In the genomic region with DNA sequence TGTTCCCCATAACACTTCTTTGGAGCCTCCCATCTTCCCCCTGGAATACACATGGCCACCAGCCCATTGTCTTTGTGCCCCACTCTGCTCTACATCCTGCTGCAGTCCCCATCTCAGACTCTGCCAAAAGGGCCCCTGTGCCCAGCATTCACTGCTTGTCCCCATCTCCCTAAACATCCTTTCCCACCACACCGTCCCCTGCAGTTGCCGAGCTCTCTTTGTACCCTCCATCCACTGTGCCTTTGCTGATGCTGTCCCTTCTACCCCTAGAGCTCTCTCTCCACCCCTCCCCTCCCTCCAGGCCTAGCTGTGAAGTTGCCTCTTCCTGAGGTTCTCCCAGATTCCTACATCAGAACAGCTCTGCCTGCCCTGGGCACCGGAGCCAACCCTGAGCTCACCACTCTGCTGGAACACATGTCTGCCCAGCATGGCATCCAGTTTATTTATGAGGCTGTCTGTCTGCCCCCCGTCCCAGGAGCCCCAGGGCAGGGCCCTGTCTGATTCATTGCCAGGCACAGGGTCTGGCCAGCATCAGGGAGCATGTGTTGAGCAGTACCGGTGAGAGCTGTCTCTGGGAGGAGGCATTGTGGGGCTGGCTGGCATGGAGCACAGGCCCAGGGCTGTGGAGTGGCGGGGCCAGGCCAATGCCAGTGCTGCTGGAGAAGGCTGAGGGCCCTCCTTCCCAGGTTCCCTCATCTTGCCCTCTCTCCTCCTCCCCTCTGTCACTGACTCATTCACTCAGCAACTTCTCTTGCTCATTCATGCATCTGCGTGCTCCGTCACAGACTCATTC, we compare ENCODE assay signal across 14 cellular contexts. TPM values are rescaled to one million over a fixed set of nuclear protein-coding genes. Genes with fewer than 3 reads are reported as not detected.
DNase-seq lines count a peak whose midpoint lies in the region; ATAC-seq and TF ChIP-seq lines count a peak whose summit lies in the region.
"Had no signal": no experiment of that assay in that cellular context is flagged by ENCODE, and none has a peak within 500 bp of the region (broad histone marks: within the 10 kb centered on the region; RNA-seq: fewer than 3 reads in every experiment).

No MANE protein-coding gene starts in this region.

- no peaks in the 10 kb centered on the region for H3K4me1 Mint-ChIP-seq in CD8-positive, alpha-beta T cell (ENCODE audit: low read depth)

- WGBS in stomach, 5 donors, result 70 to 86% (median 78%) methylated on average over 8 of the region's 8 CpGs

- H3K4me3 Mint-ChIP-seq in CD8-positive, alpha-beta T cell, result no peak overlapping the region

- no peaks in the 10 kb centered on the region for H3K9me3 ChIP-seq in thoracic aorta
- H3K9me3 ChIP-seq in CD8-positive, alpha-beta T cell (ENCODE audit: low read length), result no peaks in the 10 kb centered on the region
- H3K9me3 ChIP-seq in stomach, result no peaks in the 10 kb centered on the region
- H3K9me3 ChIP-seq: esophagus squamous epithelium had no signal

- intact Hi-C loops in CD8-positive, alpha-beta T cell (cut with DNase I, micrococcal nuclease), result no loop called here
- intact Hi-C loops in stomach (cut with DNase I; ENCODE audit: low total_unique reads), result no loop called here

- peaks cover 2% of the 10 kb centered on the region for H3K27me3 Mint-ChIP-seq in CD8-positive, alpha-beta T cell (ENCODE audit: low read depth)

- no peaks in the 10 kb centered on the region for H3K27me3 ChIP-seq in thoracic aorta (replicated peaks; ENCODE audit: insufficient read depth)
- H3K27me3 ChIP-seq in CD8-positive, alpha-beta T cell (ENCODE audit: insufficient read depth, low read length), result no peaks in the 10 kb centered on the region
- H3K27me3 ChIP-seq in stomach, result no peaks in the 10 kb centered on the region

- POLR2A ChIA-PET in CD8-positive, alpha-beta T cell (lab: Charles Lee), result no interaction called here

- TF ChIP-seq EP300 in stomach (IDR thresholded peaks at IDR 0.05), result no peak

- H3K36me3 ChIP-seq in thoracic aorta, result no peaks in the 10 kb centered on the region
- H3K36me3 ChIP-seq in CD8-positive, alpha-beta T cell (ENCODE audit: insufficient read depth, low read length), result no peaks in the 10 kb centered on the region
- H3K36me3 ChIP-seq in stomach, result no peaks in the 10 kb centered on the region
- H3K36me3 ChIP-seq: esophagus squamous epithelium had no signal

- H3K4me1 ChIP-seq in thoracic aorta (ENCODE audit: control insufficient read depth in 1 of 2, low read depth in 2 of 2) (peaks cover 0 to 22% of the 10 kb centered on the region in 2 donors), stomach (peaks cover 0 to 20% (median 6%) of the 10 kb centered on the region in 4 donors)
- no peaks in the 10 kb centered on the region for H3K4me1 ChIP-seq in CD8-positive, alpha-beta T cell (ENCODE audit: insufficient read depth, low read length)

- H3K4me3 ChIP-seq in thoracic aorta (no peak overlapping the region), stomach (no peak overlapping the region)
- H3K4me3 ChIP-seq in CD8-positive, alpha-beta T cell (ENCODE audit: low read depth, low read length), result no peak overlapping the region
- H3K4me3 ChIP-seq: esophagus squamous epithelium had no signal

- peak; percentile 53 for ATAC-seq in thoracic aorta (ENCODE audit: insufficient number of reproducible peaks, low FRiP score, low read depth)
- ATAC-seq in CD8-positive, alpha-beta T cell, result no peak

- H3K36me3 Mint-ChIP-seq in CD8-positive, alpha-beta T cell, result no peaks in the 10 kb centered on the region

- no peak overlapping the region for H3K27ac Mint-ChIP-seq in CD8-positive, alpha-beta T cell

- DNase-seq in LHCN-M2 (ENCODE audit: low read depth), result peak; percentile 35
- DNase-seq in cerebellar nuclear complex (lab: John Stamatoyannopoulos, UW), result peak; percentile 61 to 81
- peak; percentile 87 for DNase-seq in kidney glomerular epithelial cell (lab: John Stamatoyannopoulos, UW)
- DNase-seq in thoracic aorta (ENCODE audit: low spot score), result peak; percentile 36
- no peak for DNase-seq in superior temporal gyrus (ENCODE audit: extremely low spot score)
- DNase-seq in NOMO-1 treated with DMSO at 0.1 percent for 48 hours (lab: John Stamatoyannopoulos, UW; ENCODE audit: unreplicated experiment), result no peak
- DNase-seq in CD8-positive, alpha-beta T cell, result no peak
- no peak for DNase-seq in stomach
- DNase-seq: activated naive CD4-positive, alpha-beta T cell; DND-41; esophagus squamous epithelium; KG1; NK-92 treated with Interleukin-12 subunit alpha and Interleukin-12 subunit beta, amount 100 ng/mL, for 24 hours had no signal

- CTCF ChIA-PET in CD8-positive, alpha-beta T cell (lab: Charles Lee), result interaction anchor here (0.8 to 1.2 kb wide), 2 partner anchors 9 to 21 kb away, joined by 3 read pairs; no protein-coding TSS in a partner anchor

- peak overlapping the region; percentile 51 to 62 for H3K27ac ChIP-seq in thoracic aorta
- no peak overlapping the region for H3K27ac ChIP-seq in CD8-positive, alpha-beta T cell (ENCODE audit: low read depth, low read length)
- H3K27ac ChIP-seq in stomach, result peak overlapping the region in 1 of 5 donors; percentile 39
- H3K27ac ChIP-seq: esophagus squamous epithelium, VCaP had no signal

- no peaks in the 10 kb centered on the region for H3K9me3 Mint-ChIP-seq in CD8-positive, alpha-beta T cell

- no peak for TF ChIP-seq POLR2A in stomach (IDR thresholded peaks at IDR 0.05)

- TF ChIP-seq CTCF in thoracic aorta (IDR thresholded peaks at IDR 0.05), result no peak
- TF ChIP-seq CTCF in CD8-positive, alpha-beta T cell (IDR thresholded peaks at IDR 0.05), result no peak
- TF ChIP-seq CTCF in stomach (IDR thresholded peaks at IDR 0.05), result no peak

RNA-seq across cellular contexts. Expression of a gene that starts 28.8 kb away (rescaled TPM):
- total RNA-seq in LHCN-M2 (2014; rRNA removed) (not detected in 2 replicates), thoracic aorta (not detected), stomach (10 to 100 TPM in 2 of 5 donors, not detected in 3; 16.5 to 71.8 TPM)
- polyA plus RNA-seq in LHCN-M2 (2012), result not detected
- under 1 TPM; 0.43 to 0.75 TPM for total RNA-seq in CD8-positive, alpha-beta T cell
- 1 to 10 TPM; 1.5 to 2.5 (median 2.1) TPM for polyA plus RNA-seq in stomach

Comparison
In these comparisons a context has a peak if more than half of its experiments do, and no peak if none do; other contexts are left out.
1. DNase-seq: peak in LHCN-M2 (single experiment), cerebellar nuclear complex (2 of 2), kidney glomerular epithelial cell (single experiment) and thoracic aorta (single experiment); none in superior temporal gyrus (single experiment), NOMO-1 treated with DMSO at 0.1 percent for 48 hours (single experiment), CD8-positive, alpha-beta T cell (0 of 7) and stomach (single experiment).